18 cellular contexts compared by ENCODE assay signal in genomic region chr11:61603667-61604066, GRCh38. TPM values are rescaled to one million over a fixed set of nuclear protein-coding genes. Genes with fewer than 3 reads are reported as not detected.
A peak's percentile ranks its signal among the peaks of the same experiment; 100 is the strongest.
DNase-seq lines count a peak whose midpoint lies in the region; ATAC-seq and TF ChIP-seq lines count a peak whose summit lies in the region.
"Had no signal": no experiment of that assay in that cellular context is flagged by ENCODE, and none has a peak within 500 bp of the region (broad histone marks: within the 10 kb centered on the region; RNA-seq: fewer than 3 reads in every experiment).

No MANE protein-coding gene starts in this region.

- peak overlapping the region in 3 of 4 donors; percentile 62 to 64 (median 62) for H3K27ac ChIP-seq in gastroesophageal sphincter
- peak overlapping the region; percentile 51 for H3K27ac ChIP-seq in smooth muscle cell (ENCODE audit: low read depth)
- H3K27ac ChIP-seq: A549, cardiac muscle cell, KMS-11, upper lobe of right lung had no signal

- H3K4me1 ChIP-seq in adipocyte (ENCODE audit: control insufficient read depth, insufficient read depth, low read length) = peaks cover 34% of the 10 kb centered on the region
- peaks cover 0 to 28% (median 5%) of the 10 kb centered on the region in 3 donors for H3K4me1 ChIP-seq in gastroesophageal sphincter
- H3K4me1 ChIP-seq in smooth muscle cell (ENCODE audit: low read depth) = peaks cover 17% of the 10 kb centered on the region
- H3K4me1 ChIP-seq: A549, upper lobe of right lung had no signal

- H3F3A ChIP-seq in smooth muscle cell (ENCODE audit: low read depth) = peaks cover 11% of the 10 kb centered on the region

- DNase-seq in NCI-H2171 treated with DMSO at 0.1 percent for 48 hours (lab: John Stamatoyannopoulos, UW) (peak; percentile 44), NCI-H2171 (lab: John Stamatoyannopoulos, UW) (no peak), adipocyte (ENCODE audit: low read depth) (no peak), smooth muscle cell (lab: John Stamatoyannopoulos, UW; ENCODE audit: unreplicated experiment) (no peak), NCI-H446 treated with DMSO at 0.1 percent for 48 hours (lab: John Stamatoyannopoulos, UW) (no peak), AG08396 (ENCODE audit: low spot score) (no peak)
- DNase-seq: activated CD4-positive, alpha-beta T cell treated with anti-CD3 and anti-CD28 coated beads, Interleukin-2, amount 50 U/mL, for 48 hours; activated naive CD8-positive, alpha-beta T cell treated with anti-CD3 and anti-CD28 coated beads for 36 hours; activated T-cell treated with anti-CD3 and anti-CD28 coated beads, Interleukin-2, amount 50 U/mL, for 4 hours; COR-L47; effector CD8-positive, alpha-beta T cell; foreskin melanocyte had no signal

- WGBS in gastroesophageal sphincter (ENCODE audit: low coverage in 1 of 2), 2 donors = 75 to 83% methylated on average over 1 of the region's 6 CpGs
- WGBS in smooth muscle cell (ENCODE audit: low lambda C conversion rate) = 74% methylated on average over 6 of the region's 6 CpGs

- no peaks in the 10 kb centered on the region for H3K9me3 ChIP-seq in adipocyte (ENCODE audit: control insufficient read depth, low read length)
- no peaks in the 10 kb centered on the region for H3K9me3 ChIP-seq in gastroesophageal sphincter
- H3K9me3 ChIP-seq in smooth muscle cell (replicated peaks; ENCODE audit: low read depth) = no peaks in the 10 kb centered on the region
- H3K9me3 ChIP-seq: A549, upper lobe of right lung had no signal

- H3K27me3 ChIP-seq in adipocyte (replicated peaks; ENCODE audit: control insufficient read depth, insufficient read depth, low read length) (peaks cover 4% of the 10 kb centered on the region), gastroesophageal sphincter (peaks cover 54% of the 10 kb centered on the region), smooth muscle cell (ENCODE audit: low read depth) (no peaks in the 10 kb centered on the region)
- H3K27me3 ChIP-seq: cardiac muscle cell had no signal

- peak overlapping the region; percentile 76 for H3K4me2 ChIP-seq in smooth muscle cell
- H3K4me2 ChIP-seq: A549, KMS-11 had no signal

- H4K20me1 ChIP-seq in smooth muscle cell (ENCODE audit: low read depth) = no peaks in the 10 kb centered on the region

- H3K9ac ChIP-seq in adipocyte (ENCODE audit: low read length) (peak overlapping the region; percentile 33), smooth muscle cell (ENCODE audit: low read depth) (no peak overlapping the region)
- H3K9ac ChIP-seq: KMS-11 had no signal

- no peaks in the 10 kb centered on the region for H3K36me3 ChIP-seq in adipocyte (ENCODE audit: control insufficient read depth, insufficient read depth, low read length, severe bottlenecking)
- H3K36me3 ChIP-seq in gastroesophageal sphincter = no peaks in the 10 kb centered on the region
- H3K36me3 ChIP-seq in smooth muscle cell (ENCODE audit: low read depth) = no peaks in the 10 kb centered on the region
- H3K36me3 ChIP-seq: cardiac muscle cell, upper lobe of right lung had no signal

- no peak for TF ChIP-seq EP300 in gastroesophageal sphincter (IDR thresholded peaks at IDR 0.05)

- no peak for TF ChIP-seq CTCF in gastroesophageal sphincter (IDR thresholded peaks at IDR 0.05)
- TF ChIP-seq CTCF in smooth muscle cell (IDR thresholded peaks at IDR 0.05; ENCODE audit: borderline replicate concordance, insufficient read depth, poor library complexity, severe bottlenecking) = no peak

- H3K4me3 ChIP-seq in adipocyte (ENCODE audit: low read length) (peak overlapping the region; percentile 37), gastroesophageal sphincter (no peak overlapping the region), smooth muscle cell (no peak overlapping the region)
- H3K4me3 ChIP-seq: A549, cardiac muscle cell, upper lobe of right lung had no signal

- ATAC-seq in gastroesophageal sphincter (no peak), HG03095 (IDR thresholded peaks at IDR 0.05; ENCODE audit: unreplicated experiment) (no peak)
- ATAC-seq: A549; activated T-cell treated with anti-CD3 and anti-CD28 coated beads, Interleukin-2, amount 50 U/mL, for 4 hours had no signal

- H3K79me2 ChIP-seq in smooth muscle cell (ENCODE audit: low read depth) = no peaks in the 10 kb centered on the region

- no peak overlapping the region for H2AFZ ChIP-seq in smooth muscle cell (ENCODE audit: low read depth)

- no peak for TF ChIP-seq POLR2A in gastroesophageal sphincter (IDR thresholded peaks at IDR 0.05)

RNA-seq across cellular contexts. Expression of gene SYT7, which starts 22.8 kb away (rescaled TPM):
- total RNA-seq in gastroesophageal sphincter (1 to 10 TPM; 1.8 to 3.7 (median 3.1) TPM), smooth muscle cell (3.7 and 4.0 TPM in 2 replicates)
- 0.79 and 4.8 TPM in 2 replicates for polyA plus RNA-seq in smooth muscle cell
- total RNA-seq: activated naive CD8-positive, alpha-beta T cell treated with anti-CD3 and anti-CD28 coated beads for 36 hours had no signal
